ENCODE assay signal across 1 cellular context in genomic region chr6:28349892-28350737, GRCh38.
TF ChIP-seq lines count a peak whose summit lies in the region.

ZKSCAN3 (plus strand) TSS chr6:28349947; CDS start chr6:28359587, 9,640 bp downstream.

TF ChIP-seq in HCT116, 20 proteins besides CTCF, POLR2A, EP300 and RAD21 (continued from another document):
- peak; percentile 88 for TF ChIP-seq POLR2AphosphoS5 (IDR thresholded peaks at IDR 0.05; ENCODE audit: low read depth, low read length)
- TF ChIP-seq SP1 (IDR thresholded peaks at IDR 0.05; ENCODE audit: low read depth), result no peak; the same call in 1 of the 2 replicates
- peak; percentile 39 for TF ChIP-seq JUND (IDR thresholded peaks at IDR 0.05)
- TF ChIP-seq ZBTB33 (IDR thresholded peaks at IDR 0.05; ENCODE audit: extremely low read depth, insufficient replicate concordance, low read length), result peak; percentile 36
- no peak for TF ChIP-seq YY1 (IDR thresholded peaks at IDR 0.05; ENCODE audit: extremely low read depth, insufficient replicate concordance, low read depth, low read length)
- peak; percentile 56; the same call in 1 of the 2 replicates for TF ChIP-seq SIN3A (IDR thresholded peaks at IDR 0.05; ENCODE audit: low read depth)
- TF ChIP-seq CEBPB (IDR thresholded peaks at IDR 0.05; ENCODE audit: low read depth), result 0 out of 2 replicates have a peak, but pooled peaks have one; percentile 12
- no peak for TF ChIP-seq ZNF274 (IDR thresholded peaks at IDR 0.05; ENCODE audit: low read depth, low read length)
- TF ChIP-seq ZFX (IDR thresholded peaks at IDR 0.05), result peak; percentile 35; the same call in 1 of the 2 replicates
